Comparison of ENCODE assay signal across 11 cellular contexts in genomic region chr12:110046451-110047187, GRCh38. TPM values are rescaled to one million over a fixed set of nuclear protein-coding genes. Genes with fewer than 3 reads are reported as not detected.
DNase-seq lines count a peak whose midpoint lies in the region; ATAC-seq and TF ChIP-seq lines count a peak whose summit lies in the region.
"Had no signal": no experiment of that assay in that cellular context is flagged by ENCODE, and none has a peak within 500 bp of the region (broad histone marks: within the 10 kb centered on the region; RNA-seq: fewer than 3 reads in every experiment).

No MANE protein-coding gene starts in this region.

- no peaks in the 10 kb centered on the region for H4K20me1 ChIP-seq in PC-3 (ENCODE audit: low read length)

- H3K9me2 ChIP-seq in PC-3 (replicated peaks; ENCODE audit: low read length): no peaks in the 10 kb centered on the region

- ATAC-seq in PC-3: no peak

- DNase-seq in activated CD4-positive, alpha-beta T cell treated with anti-CD3 and anti-CD28 coated beads, Interleukin-2, amount 10 ng/mL, durations not matched to agents 7 days and 5 days: no peak
- DNase-seq in activated CD4-positive, alpha-beta T cell treated with anti-CD3 and anti-CD28 coated beads, Interleukin-2, amount 50 U/mL, for 4 hours: no peak
- DNase-seq in PC-3 (no peak), epithelial cell of esophagus (ENCODE audit: low read depth) (peak; percentile 16), retinal pigment epithelial cell (ENCODE audit: low read depth) (no peak), KBM-7 (no peak), globus pallidus (ENCODE audit: low spot score) (no peak), coronary artery (ENCODE audit: low spot score) (no peak)
- DNase-seq: dermis blood vessel endothelial cell, NCI-H1417 treated with DMSO at 0.1 percent for 48 hours, Peyer's patch had no signal

- in situ Hi-C loops in KBM-7 (cut with MboI; ENCODE audit: low pct_unique_long_range_greater_than_20kb, low sequenced_read_pairs): no loop called here

- H3K4me1 ChIP-seq in PC-3 (ENCODE audit: insufficient read depth, low read length): peaks cover 17% of the 10 kb centered on the region; the same call in 1 of the 2 replicates

- H3K4me3 Mint-ChIP-seq in activated CD4-positive, alpha-beta T cell treated with anti-CD3 and anti-CD28 coated beads, Interleukin-2, amount 10 ng/mL, durations not matched to agents 7 days and 5 days: peak overlapping the region; percentile 89

- H3K27ac ChIP-seq in PC-3 (ENCODE audit: low read length): no peak overlapping the region
- H3K27ac ChIP-seq in coronary artery: no peak overlapping the region
- H3K27ac ChIP-seq: Peyer's patch had no signal

- peaks cover 20% of the 10 kb centered on the region for H3K36me3 Mint-ChIP-seq in activated CD4-positive, alpha-beta T cell treated with anti-CD3 and anti-CD28 coated beads, Interleukin-2, amount 10 ng/mL, durations not matched to agents 7 days and 5 days (ENCODE audit: low read depth)

- no peaks in the 10 kb centered on the region for H3K27me3 ChIP-seq in PC-3 (ENCODE audit: low read length)
- H3K27me3 ChIP-seq: Peyer's patch had no signal

- H3K4me3 ChIP-seq in PC-3 (ENCODE audit: low read length) (peak overlapping the region; percentile 87), epithelial cell of esophagus (ENCODE audit: low read length) (peak overlapping the region; percentile 4), retinal pigment epithelial cell (ENCODE audit: low read length) (peak overlapping the region; percentile 1), coronary artery (no peak overlapping the region)

- H3K9ac ChIP-seq in PC-3 (ENCODE audit: low read length): no peak overlapping the region

- POLR2A ChIA-PET in activated CD4-positive, alpha-beta T cell treated with anti-CD3 and anti-CD28 coated beads, Interleukin-2, amount 10 ng/mL, durations not matched to agents 7 days and 5 days (lab: Charles Lee): no interaction called here
- POLR2A ChIA-PET in PC-3 (lab: Charles Lee; ENCODE audit: unreplicated experiment): no interaction called here

- H3K79me2 ChIP-seq in PC-3 (ENCODE audit: low read length): peaks cover 44% of the 10 kb centered on the region

- BruUV-seq in PC-3 (replicated peaks; lab: Mats Ljungman, UMichigan): no TSS peak

- H3F3A ChIP-seq in PC-3 (ENCODE audit: low read length, unreplicated experiment): no peaks in the 10 kb centered on the region

- H3K4me1 Mint-ChIP-seq in activated CD4-positive, alpha-beta T cell treated with anti-CD3 and anti-CD28 coated beads, Interleukin-2, amount 10 ng/mL, durations not matched to agents 7 days and 5 days: peaks cover 51% of the 10 kb centered on the region

- CTCF ChIA-PET in activated CD4-positive, alpha-beta T cell treated with anti-CD3 and anti-CD28 coated beads, Interleukin-2, amount 10 ng/mL, durations not matched to agents 7 days and 5 days (lab: Charles Lee): interaction anchor here (0.6 to 1.2 kb wide), 2 partner anchors 13 to 30 kb away, joined by 3 to 4 read pairs; no protein-coding TSS in a partner anchor
- CTCF ChIA-PET in PC-3 (lab: Charles Lee): no interaction called here

- H3K27me3 Mint-ChIP-seq in activated CD4-positive, alpha-beta T cell treated with anti-CD3 and anti-CD28 coated beads, Interleukin-2, amount 10 ng/mL, durations not matched to agents 7 days and 5 days: no peaks in the 10 kb centered on the region

- intact Hi-C loops in PC-3 (cut with micrococcal nuclease): loop anchor here (5.0 kb wide), 1 partner anchor 356 kb away; the partner anchor contains the start of gene ANAPC7

- H2AFZ ChIP-seq in PC-3 (ENCODE audit: low read length): no peak overlapping the region

- no peak overlapping the region for H3K27ac Mint-ChIP-seq in activated CD4-positive, alpha-beta T cell treated with anti-CD3 and anti-CD28 coated beads, Interleukin-2, amount 10 ng/mL, durations not matched to agents 7 days and 5 days

- TF ChIP-seq CTCF in PC-3 (conservative IDR thresholded peaks at IDR 0.05; ENCODE audit: low read depth, low read length) (no peak), epithelial cell of esophagus (IDR thresholded peaks at IDR 0.05; ENCODE audit: insufficient read depth, low read depth, low read length, missing control alignments) (no peak), retinal pigment epithelial cell (conservative IDR thresholded peaks at IDR 0.05; ENCODE audit: low read depth, low read length) (no peak), coronary artery (IDR thresholded peaks at IDR 0.05) (no peak)

- H3K36me3 ChIP-seq in PC-3 (ENCODE audit: low read depth, low read length): peaks cover 9% of the 10 kb centered on the region

- no peaks in the 10 kb centered on the region for H3K9me3 ChIP-seq in PC-3 (ENCODE audit: low read length)
- H3K9me3 ChIP-seq: Peyer's patch had no signal

- H3K4me2 ChIP-seq in PC-3 (ENCODE audit: low read length): peak overlapping the region; percentile 92

- H3K9me3 Mint-ChIP-seq in activated CD4-positive, alpha-beta T cell treated with anti-CD3 and anti-CD28 coated beads, Interleukin-2, amount 10 ng/mL, durations not matched to agents 7 days and 5 days: no peaks in the 10 kb centered on the region

RNA-seq across cellular contexts. Expression of gene C12orf76, which starts 1.7 kb away (rescaled TPM):
- 10 to 100 TPM; 19.9 to 25.8 TPM for total RNA-seq in activated CD4-positive, alpha-beta T cell treated with anti-CD3 and anti-CD28 coated beads, Interleukin-2, amount 10 ng/mL, durations not matched to agents 7 days and 5 days
- total RNA-seq in PC-3 (2014; rRNA removed): 5.5 and 6.7 TPM in 2 replicates

RNA-seq across cellular contexts. Expression of gene ANKRD13A, which starts 47.4 kb away (rescaled TPM):
- 10 to 100 TPM; 82.5 to 88.2 TPM for total RNA-seq in activated CD4-positive, alpha-beta T cell treated with anti-CD3 and anti-CD28 coated beads, Interleukin-2, amount 10 ng/mL, durations not matched to agents 7 days and 5 days
- total RNA-seq in PC-3 (2014; rRNA removed): 117 and 118 TPM in 2 replicates

RNA-seq across cellular contexts. Expression of gene GIT2, which starts 50.5 kb away (rescaled TPM):
- total RNA-seq in activated CD4-positive, alpha-beta T cell treated with anti-CD3 and anti-CD28 coated beads, Interleukin-2, amount 10 ng/mL, durations not matched to agents 7 days and 5 days: 100 to 1,000 TPM; 101 to 107 TPM
- 24.6 and 26.8 TPM in 2 replicates for total RNA-seq in PC-3 (2014; rRNA removed)
